ENCODE assay signal across 30 cellular contexts in genomic region chr2:46707909-46708308, GRCh38.
"Had no signal": no experiment of that assay in that cellular context is flagged by ENCODE, and none has a peak within 500 bp of the region (broad histone marks: within the 10 kb centered on the region; RNA-seq: fewer than 3 reads in every experiment).

No MANE protein-coding gene starts in this region.

- H3K4me3 ChIP-seq: ascending aorta, body of pancreas, SJSA1 had no signal

- H3K27ac Mint-ChIP-seq: activated CD8-positive, alpha-beta T cell treated with anti-CD3 and anti-CD28 coated beads, Interleukin-2, amount 10 ng/mL, durations not matched to agents 7 days and 5 days; activated naive CD4-positive, alpha-beta T cell treated with anti-CD3 and anti-CD28 coated beads, Interleukin-2, amount 50 U/mL, for 24 hours; T-helper 17 cell; WTC11 had no signal

- H3K4me3 Mint-ChIP-seq: activated CD8-positive, alpha-beta T cell treated with anti-CD3 and anti-CD28 coated beads, Interleukin-2, amount 10 ng/mL, durations not matched to agents 7 days and 5 days; activated naive CD4-positive, alpha-beta T cell treated with anti-CD3 and anti-CD28 coated beads, Interleukin-2, amount 50 U/mL, for 24 hours; T-helper 17 cell; WTC11 had no signal

- H3K9me3 ChIP-seq: body of pancreas had no signal

- H3K27ac ChIP-seq: SJSA1 had no signal

- H3K27me3 Mint-ChIP-seq: activated naive CD4-positive, alpha-beta T cell treated with anti-CD3 and anti-CD28 coated beads, Interleukin-2, amount 50 U/mL, for 24 hours; T-helper 17 cell had no signal

- H3K36me3 ChIP-seq: ascending aorta, SJSA1 had no signal

- H3K27me3 ChIP-seq: ascending aorta, body of pancreas, SJSA1 had no signal

- DNase-seq: activated CD4-positive, alpha-beta T cell treated with anti-CD3 and anti-CD28 coated beads for 48 hours; activated CD4-positive, alpha-beta T cell treated with anti-CD3 and anti-CD28 coated beads, Interleukin-2, amount 50 U/mL, for 4 hours; activated CD4-positive, CD25-positive, alpha-beta regulatory T cell treated with anti-CD3 and anti-CD28 coated beads, Interleukin-2, amount 50 U/mL, for 72 hours; activated CD8-positive, alpha-beta memory T cell treated with anti-CD3 and anti-CD28 coated beads, Interleukin-2, amount 50 U/mL, for 48 hours; activated CD8-positive, alpha-beta T cell treated with anti-CD3 and anti-CD28 coated beads, Interleukin-2, amount 10 ng/mL, durations not matched to agents 7 days and 5 days; activated effector memory CD4-positive, alpha-beta T cell treated with Interleukin-2 at 50 U/mL for 16 hours; activated naive CD4-positive, alpha-beta T cell; activated T-cell treated with anti-CD3 and anti-CD28 coated beads, Interleukin-2, amount 50 U/mL, for 1 hour; amniotic stem cell; body of pancreas; central memory CD4-positive, alpha-beta T cell; KG1; NCI-H1092; NCI-H1417; NCI-H1694; NCI-H2029; NCI-H2107; NCI-H2171 treated with DMSO at 0.1 percent for 48 hours; NCI-H226; NCI-H526; NCI-H774; OCI-M1; Right ventricle myocardium superior; RPMI8226; T-helper 17 cell; T-helper 9 cell had no signal
